Comparison of ENCODE assay signal across 8 cellular contexts in genomic region chr19:43820098-43820860, GRCh38. TPM values are rescaled to one million over a fixed set of nuclear protein-coding genes. Genes with fewer than 3 reads are reported as not detected.
DNase-seq lines count a peak whose midpoint lies in the region; ATAC-seq and TF ChIP-seq lines count a peak whose summit lies in the region.

No MANE protein-coding gene starts in this region.

- no peak overlapping the region for H3K27ac ChIP-seq in left lung

- peaks cover 15% of the 10 kb centered on the region for H3K27me3 ChIP-seq in NT2/D1 (ENCODE audit: insufficient read depth, insufficient read length)
- peaks cover 7 to 42% of the 10 kb centered on the region in 2 donors for H3K27me3 ChIP-seq in left lung

- peak overlapping the region; percentile 61 for H3K9ac ChIP-seq in NT2/D1 (ENCODE audit: insufficient read length, low read depth)

- H3K9me3 ChIP-seq in NT2/D1 (ENCODE audit: insufficient read depth, low read length) (peaks cover 9% of the 10 kb centered on the region; the same call in 1 of the 2 replicates), left lung (no peaks in the 10 kb centered on the region)

- H3K4me3 ChIP-seq in AG09309 (ENCODE audit: control insufficient read depth, low read depth, low read length) (peak overlapping the region; percentile 44), NT2/D1 (ENCODE audit: insufficient read length, low read depth) (peak overlapping the region; percentile 53), cardiac fibroblast (replicated peaks in 1 of 2; ENCODE audit: low read depth in 2 of 2, low read length in 2 of 2) (peak overlapping the region; percentile 45 to 56), left lung (peak overlapping the region; percentile 18 to 36)

- TF ChIP-seq CTCF in AG09309 (IDR thresholded peaks at IDR 0.05; ENCODE audit: control insufficient read depth, insufficient read depth, low read depth, low read length, missing control alignments) (no peak), cardiac fibroblast (IDR thresholded peaks at IDR 0.05; ENCODE audit: low read depth, low read length) (no peak), left lung (IDR thresholded peaks at IDR 0.05) (no peak)

- ATAC-seq in left lung (peak; percentile 71), left lobe of liver (no peak)
- ATAC-seq in stimulated activated naive CD8-positive, alpha-beta T cell treated with anti-CD3 and anti-CD28 coated beads, Interleukin-15, Interleukin-2, amounts not matched to agents 100 U/mL and 50 U/mL, for 24 hours: no peak

- DNase-seq in AG09309 (ENCODE audit: low read depth) (no peak), NT2/D1 (ENCODE audit: low read depth, low spot score) (peak; percentile 23), cardiac fibroblast (ENCODE audit: low read depth in 2 of 2) (peak; percentile 60 to 66), left lung (peak in 1 of 2 donors; percentile 75), KBM-7 (no peak), left lobe of liver (ENCODE audit: low spot score) (no peak), activated gamma-delta T cell treated with Interleukin-2 at 50 U/mL for 16 hours (no peak)
- peak; percentile 23 for DNase-seq in stimulated activated naive CD8-positive, alpha-beta T cell treated with anti-CD3 and anti-CD28 coated beads, Interleukin-15, Interleukin-2, amounts not matched to agents 100 U/mL and 50 U/mL, for 24 hours

- H3K4me1 ChIP-seq in NT2/D1 (ENCODE audit: insufficient read depth, insufficient read length) (no peaks in the 10 kb centered on the region), left lung (peaks cover 4 to 7% of the 10 kb centered on the region in 2 donors)

- intact Hi-C loops in left lung (cut with DNase I): no loop called here

- in situ Hi-C loops in KBM-7 (cut with MboI; ENCODE audit: low pct_unique_long_range_greater_than_20kb, low sequenced_read_pairs): no loop called here

- H3K36me3 ChIP-seq in NT2/D1 (ENCODE audit: insufficient read depth, insufficient read length, low read length): no peaks in the 10 kb centered on the region
- no peaks in the 10 kb centered on the region for H3K36me3 ChIP-seq in left lung

RNA-seq across cellular contexts. Expression of gene ZNF283, which starts 6.8 kb away (rescaled TPM):
- total RNA-seq in left lung (10 to 100 TPM in 1 of 2 donors, 1 to 10 TPM in 1; 8.1 to 10.4 TPM), left lobe of liver (2.6 TPM)

RNA-seq across cellular contexts. Expression of gene LYPD5, which starts 18.0 kb away (rescaled TPM):
- 1 to 10 TPM; 2.2 to 6.3 TPM for total RNA-seq in left lung
- not detected for total RNA-seq in left lobe of liver

RNA-seq across cellular contexts. Expression of gene KCNN4, which starts 39.5 kb away (rescaled TPM):
- total RNA-seq in left lung: 10 to 100 TPM in 1 of 2 donors, 1 to 10 TPM in 1; 9.6 to 21.5 TPM
- total RNA-seq in left lobe of liver: 0.43 TPM

Comparison
In these comparisons a context has a peak if more than half of its experiments do, and no peak if none do; other contexts are left out.
1. DNase-seq: peak in NT2/D1 (single experiment), cardiac fibroblast (2 of 2) and stimulated activated naive CD8-positive, alpha-beta T cell treated with anti-CD3 and anti-CD28 coated beads, Interleukin-15, Interleukin-2, amounts not matched to agents 100 U/mL and 50 U/mL, for 24 hours (single experiment); none in AG09309 (single experiment), KBM-7 (single experiment), left lobe of liver (single experiment) and activated gamma-delta T cell treated with Interleukin-2 at 50 U/mL for 16 hours (single experiment).
2. Peak in every context shown above with its lines, with median percentiles within 50 percentile points of each other: H3K4me3 ChIP-seq.